Comparison of ENCODE assay signal across 17 cellular contexts in the genomic region with DNA sequence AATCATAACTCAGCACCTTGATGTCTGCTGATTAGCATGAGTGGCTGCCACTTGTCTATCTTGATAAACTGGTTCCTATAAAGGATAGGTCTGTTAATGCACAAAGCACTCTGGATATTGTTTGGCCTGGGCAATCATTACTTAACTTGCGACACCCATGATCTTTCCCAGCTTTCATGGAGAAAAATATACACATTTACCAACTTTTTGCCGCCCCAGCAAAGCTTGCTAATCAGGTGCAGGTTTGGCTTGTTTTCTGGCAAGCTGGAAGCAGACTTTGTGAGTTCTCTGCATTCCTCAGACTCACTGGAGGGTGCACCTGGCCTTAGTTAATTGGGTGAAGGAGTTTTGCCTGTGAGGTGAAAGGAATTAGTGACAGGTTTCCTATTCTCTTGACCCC.
DNase-seq lines count a peak whose midpoint lies in the region; ATAC-seq and TF ChIP-seq lines count a peak whose summit lies in the region.
"Had no signal": no experiment of that assay in that cellular context is flagged by ENCODE, and none has a peak within 500 bp of the region (broad histone marks: within the 10 kb centered on the region; RNA-seq: fewer than 3 reads in every experiment).

No MANE protein-coding gene starts in this region.

- H3K27ac Mint-ChIP-seq in type B pancreatic cell, result peak overlapping the region; percentile 66
- no peak overlapping the region for H3K27ac Mint-ChIP-seq in Calu3 (ENCODE audit: unreplicated experiment)
- H3K27ac Mint-ChIP-seq: activated naive CD4-positive, alpha-beta T cell treated with anti-CD3 and anti-CD28 coated beads, Interleukin-2, amount 50 U/mL, for 24 hours had no signal

- peaks cover 5% of the 10 kb centered on the region for H3K36me3 Mint-ChIP-seq in type B pancreatic cell
- no peaks in the 10 kb centered on the region for H3K36me3 Mint-ChIP-seq in Calu3 (ENCODE audit: insufficient read depth, unreplicated experiment)
- H3K36me3 Mint-ChIP-seq: activated naive CD4-positive, alpha-beta T cell treated with anti-CD3 and anti-CD28 coated beads, Interleukin-2, amount 50 U/mL, for 24 hours had no signal

- intact Hi-C loops in Calu3 (cut with micrococcal nuclease; ENCODE audit: unreplicated experiment), result no loop called here

- ATAC-seq in HG02763 (IDR thresholded peaks at IDR 0.05; ENCODE audit: unreplicated experiment) (no peak), GM18517 (IDR thresholded peaks at IDR 0.05; ENCODE audit: unreplicated experiment) (no peak)
- ATAC-seq: left colon, Panc1 had no signal

- H3K4me3 Mint-ChIP-seq in type B pancreatic cell, result peak overlapping the region; percentile 65
- no peak overlapping the region for H3K4me3 Mint-ChIP-seq in Calu3 (ENCODE audit: low read depth, unreplicated experiment)
- H3K4me3 Mint-ChIP-seq: activated naive CD4-positive, alpha-beta T cell treated with anti-CD3 and anti-CD28 coated beads, Interleukin-2, amount 50 U/mL, for 24 hours had no signal

- BruUV-seq in Calu3 (replicated peaks; lab: Mats Ljungman, UMichigan), result no TSS peak

- DNase-seq in NCI-H2029 (lab: John Stamatoyannopoulos, UW) (peak; percentile 29), NCI-H2029 treated with DMSO at 0.1 percent for 48 hours (lab: John Stamatoyannopoulos, UW) (no peak), astrocyte of the hippocampus (ENCODE audit: low read depth, low spot score) (peak; percentile 45), left kidney (ENCODE audit: low read depth, low spot score) (peak; percentile 90), type B pancreatic cell (ENCODE audit: extremely low spot score, unreplicated experiment) (no peak), Calu3 (no peak)
- DNase-seq: 8988T; activated T-cell treated with anti-CD3 and anti-CD28 coated beads for 4 hours; dorsolateral prefrontal cortex; GM23248; left colon; NCI-H1694; stimulated activated naive CD4-positive, alpha-beta T cell had no signal

- H3K27me3 Mint-ChIP-seq in type B pancreatic cell (no peaks in the 10 kb centered on the region), Calu3 (ENCODE audit: unreplicated experiment) (no peaks in the 10 kb centered on the region)
- H3K27me3 Mint-ChIP-seq: activated naive CD4-positive, alpha-beta T cell treated with anti-CD3 and anti-CD28 coated beads, Interleukin-2, amount 50 U/mL, for 24 hours had no signal

- peaks cover 14% of the 10 kb centered on the region for H3K9me3 Mint-ChIP-seq in type B pancreatic cell
- H3K9me3 Mint-ChIP-seq in Calu3 (ENCODE audit: low read depth, unreplicated experiment), result peaks cover 2% of the 10 kb centered on the region

- H3K4me1 Mint-ChIP-seq in type B pancreatic cell (ENCODE audit: unreplicated experiment) (peaks cover 13% of the 10 kb centered on the region), Calu3 (ENCODE audit: low read depth, unreplicated experiment) (no peaks in the 10 kb centered on the region)
- H3K4me1 Mint-ChIP-seq: activated naive CD4-positive, alpha-beta T cell treated with anti-CD3 and anti-CD28 coated beads, Interleukin-2, amount 50 U/mL, for 24 hours had no signal

- CTCF ChIA-PET in Calu3 (lab: Charles Lee), result no interaction called here

- TF ChIP-seq CTCF in type B pancreatic cell (conservative IDR thresholded peaks at IDR 0.05), result no peak
- TF ChIP-seq CTCF in Calu3 (IDR thresholded peaks at IDR 0.05; ENCODE audit: unreplicated experiment), result no peak

Comparison
In these comparisons a context has a peak if more than half of its experiments do, and no peak if none do; other contexts are left out.
1. DNase-seq: peak in NCI-H2029 (single experiment), astrocyte of the hippocampus (single experiment) and left kidney (single experiment); none in NCI-H2029 treated with DMSO at 0.1 percent for 48 hours (single experiment), type B pancreatic cell (single experiment) and Calu3 (single experiment).